In the genomic region with DNA sequence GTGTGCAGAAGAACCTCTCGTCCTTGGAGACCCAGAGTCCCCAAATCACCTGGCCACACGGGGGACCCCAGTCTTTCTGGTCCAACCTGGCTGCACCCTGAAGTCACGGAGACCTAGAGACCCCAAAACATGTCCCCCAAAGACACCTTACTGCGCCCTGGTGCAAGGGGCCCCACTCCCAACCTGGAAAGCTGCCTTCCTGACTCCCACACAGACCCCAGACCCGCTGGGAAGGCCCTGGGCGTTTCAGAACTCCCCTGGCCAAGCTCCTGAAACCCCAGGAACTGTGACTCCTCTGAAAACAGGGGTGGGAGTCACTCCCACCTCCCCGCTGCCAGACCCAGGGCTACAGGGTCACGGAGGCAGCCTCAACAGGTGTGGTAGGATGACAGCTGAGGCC, we compare ENCODE assay signal across 2 cellular contexts.
TF ChIP-seq lines count a peak whose summit lies in the region.

No MANE protein-coding gene starts in this region.

TF ChIP-seq in GM23338, 12 proteins besides CTCF, POLR2A, EP300 and RAD21 (continued from another document):
- TF ChIP-seq, protein P1, sequence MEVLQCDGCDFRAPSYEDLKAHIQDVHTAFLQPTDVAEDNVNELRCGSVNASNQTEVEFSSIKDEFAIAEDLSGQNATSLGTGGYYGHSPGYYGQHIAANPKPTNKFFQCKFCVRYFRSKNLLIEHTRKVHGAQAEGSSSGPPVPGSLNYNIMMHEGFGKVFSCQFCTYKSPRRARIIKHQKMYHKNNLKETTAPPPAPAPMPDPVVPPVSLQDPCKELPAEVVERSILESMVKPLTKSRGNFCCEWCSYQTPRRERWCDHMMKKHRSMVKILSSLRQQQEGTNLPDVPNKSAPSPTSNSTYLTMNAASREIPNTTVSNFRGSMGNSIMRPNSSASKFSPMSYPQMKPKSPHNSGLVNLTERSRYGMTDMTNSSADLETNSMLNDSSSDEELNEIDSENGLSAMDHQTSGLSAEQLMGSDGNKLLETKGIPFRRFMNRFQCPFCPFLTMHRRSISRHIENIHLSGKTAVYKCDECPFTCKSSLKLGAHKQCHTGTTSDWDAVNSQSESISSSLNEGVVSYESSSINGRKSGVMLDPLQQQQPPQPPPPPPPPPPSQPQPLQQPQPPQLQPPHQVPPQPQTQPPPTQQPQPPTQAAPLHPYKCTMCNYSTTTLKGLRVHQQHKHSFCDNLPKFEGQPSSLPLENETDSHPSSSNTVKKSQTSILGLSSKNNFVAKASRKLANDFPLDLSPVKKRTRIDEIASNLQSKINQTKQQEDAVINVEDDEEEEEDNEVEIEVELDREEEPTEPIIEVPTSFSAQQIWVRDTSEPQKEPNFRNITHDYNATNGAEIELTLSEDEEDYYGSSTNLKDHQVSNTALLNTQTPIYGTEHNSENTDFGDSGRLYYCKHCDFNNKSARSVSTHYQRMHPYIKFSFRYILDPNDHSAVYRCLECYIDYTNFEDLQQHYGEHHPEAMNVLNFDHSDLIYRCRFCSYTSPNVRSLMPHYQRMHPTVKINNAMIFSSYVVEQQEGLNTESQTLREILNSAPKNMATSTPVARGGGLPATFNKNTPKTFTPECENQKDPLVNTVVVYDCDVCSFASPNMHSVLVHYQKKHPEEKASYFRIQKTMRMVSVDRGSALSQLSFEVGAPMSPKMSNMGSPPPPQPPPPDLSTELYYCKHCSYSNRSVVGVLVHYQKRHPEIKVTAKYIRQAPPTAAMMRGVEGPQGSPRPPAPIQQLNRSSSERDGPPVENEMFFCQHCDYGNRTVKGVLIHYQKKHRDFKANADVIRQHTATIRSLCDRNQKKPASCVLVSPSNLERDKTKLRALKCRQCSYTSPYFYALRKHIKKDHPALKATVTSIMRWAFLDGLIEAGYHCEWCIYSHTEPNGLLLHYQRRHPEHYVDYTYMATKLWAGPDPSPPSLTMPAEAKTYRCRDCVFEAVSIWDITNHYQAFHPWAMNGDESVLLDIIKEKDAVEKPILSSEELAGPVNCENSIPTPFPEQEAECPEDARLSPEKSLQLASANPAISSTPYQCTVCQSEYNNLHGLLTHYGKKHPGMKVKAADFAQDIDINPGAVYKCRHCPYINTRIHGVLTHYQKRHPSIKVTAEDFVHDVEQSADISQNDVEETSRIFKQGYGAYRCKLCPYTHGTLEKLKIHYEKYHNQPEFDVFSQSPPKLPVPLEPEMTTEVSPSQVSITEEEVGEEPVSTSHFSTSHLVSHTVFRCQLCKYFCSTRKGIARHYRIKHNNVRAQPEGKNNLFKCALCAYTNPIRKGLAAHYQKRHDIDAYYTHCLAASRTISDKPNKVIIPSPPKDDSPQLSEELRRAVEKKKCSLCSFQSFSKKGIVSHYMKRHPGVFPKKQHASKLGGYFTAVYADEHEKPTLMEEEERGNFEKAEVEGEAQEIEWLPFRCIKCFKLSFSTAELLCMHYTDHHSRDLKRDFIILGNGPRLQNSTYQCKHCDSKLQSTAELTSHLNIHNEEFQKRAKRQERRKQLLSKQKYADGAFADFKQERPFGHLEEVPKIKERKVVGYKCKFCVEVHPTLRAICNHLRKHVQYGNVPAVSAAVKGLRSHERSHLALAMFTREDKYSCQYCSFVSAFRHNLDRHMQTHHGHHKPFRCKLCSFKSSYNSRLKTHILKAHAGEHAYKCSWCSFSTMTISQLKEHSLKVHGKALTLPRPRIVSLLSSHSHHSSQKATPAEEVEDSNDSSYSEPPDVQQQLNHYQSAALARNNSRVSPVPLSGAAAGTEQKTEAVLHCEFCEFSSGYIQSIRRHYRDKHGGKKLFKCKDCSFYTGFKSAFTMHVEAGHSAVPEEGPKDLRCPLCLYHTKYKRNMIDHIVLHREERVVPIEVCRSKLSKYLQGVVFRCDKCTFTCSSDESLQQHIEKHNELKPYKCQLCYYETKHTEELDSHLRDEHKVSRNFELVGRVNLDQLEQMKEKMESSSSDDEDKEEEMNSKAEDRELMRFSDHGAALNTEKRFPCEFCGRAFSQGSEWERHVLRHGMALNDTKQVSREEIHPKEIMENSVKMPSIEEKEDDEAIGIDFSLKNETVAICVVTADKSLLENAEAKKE (CRISPR knock-in tag; IDR thresholded peaks at IDR 0.05): no peak
- TF ChIP-seq, protein P2, sequence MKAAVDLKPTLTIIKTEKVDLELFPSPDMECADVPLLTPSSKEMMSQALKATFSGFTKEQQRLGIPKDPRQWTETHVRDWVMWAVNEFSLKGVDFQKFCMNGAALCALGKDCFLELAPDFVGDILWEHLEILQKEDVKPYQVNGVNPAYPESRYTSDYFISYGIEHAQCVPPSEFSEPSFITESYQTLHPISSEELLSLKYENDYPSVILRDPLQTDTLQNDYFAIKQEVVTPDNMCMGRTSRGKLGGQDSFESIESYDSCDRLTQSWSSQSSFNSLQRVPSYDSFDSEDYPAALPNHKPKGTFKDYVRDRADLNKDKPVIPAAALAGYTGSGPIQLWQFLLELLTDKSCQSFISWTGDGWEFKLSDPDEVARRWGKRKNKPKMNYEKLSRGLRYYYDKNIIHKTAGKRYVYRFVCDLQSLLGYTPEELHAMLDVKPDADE (IDR thresholded peaks at IDR 0.05): no peak
- TF ChIP-seq POLR2AphosphoS5 (IDR thresholded peaks at IDR 0.05; ENCODE audit: low read depth): no peak
- no peak for TF ChIP-seq REST (IDR thresholded peaks at IDR 0.05; ENCODE audit: unreplicated experiment)

TF ChIP-seq in WTC11, 78 proteins besides CTCF, POLR2A, EP300 and RAD21 (continued from another document):
- no peak for TF ChIP-seq ZNF425 (CRISPR knock-in tag; conservative IDR thresholded peaks at IDR 0.05)
- TF ChIP-seq USF1 (CRISPR knock-in tag; IDR thresholded peaks at IDR 0.05): no peak
- TF ChIP-seq ZNF219 (CRISPR knock-in tag; IDR thresholded peaks at IDR 0.05; ENCODE audit: borderline replicate concordance): no peak
- TF ChIP-seq ARID4B (CRISPR knock-in tag; IDR thresholded peaks at IDR 0.05; ENCODE audit: borderline replicate concordance): no peak
- no peak for TF ChIP-seq CBFB (CRISPR knock-in tag; IDR thresholded peaks at IDR 0.05; ENCODE audit: low read depth)
- TF ChIP-seq, protein P3, sequence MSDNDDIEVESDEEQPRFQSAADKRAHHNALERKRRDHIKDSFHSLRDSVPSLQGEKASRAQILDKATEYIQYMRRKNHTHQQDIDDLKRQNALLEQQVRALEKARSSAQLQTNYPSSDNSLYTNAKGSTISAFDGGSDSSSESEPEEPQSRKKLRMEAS (CRISPR knock-in tag; IDR thresholded peaks at IDR 0.05): no peak
- TF ChIP-seq HMGA2 (CRISPR knock-in tag; IDR thresholded peaks at IDR 0.05): no peak
- TF ChIP-seq ZNF138 (CRISPR knock-in tag; conservative IDR thresholded peaks at IDR 0.05): no peak
- no peak for TF ChIP-seq OVOL2 (CRISPR knock-in tag; IDR thresholded peaks at IDR 0.05; ENCODE audit: borderline replicate concordance)
- TF ChIP-seq ZNF423 (CRISPR knock-in tag; IDR thresholded peaks at IDR 0.05): no peak
- TF ChIP-seq RORB (CRISPR knock-in tag; IDR thresholded peaks at IDR 0.05): no peak
